ENCODE assay signal across 29 cellular contexts in the genomic region with DNA sequence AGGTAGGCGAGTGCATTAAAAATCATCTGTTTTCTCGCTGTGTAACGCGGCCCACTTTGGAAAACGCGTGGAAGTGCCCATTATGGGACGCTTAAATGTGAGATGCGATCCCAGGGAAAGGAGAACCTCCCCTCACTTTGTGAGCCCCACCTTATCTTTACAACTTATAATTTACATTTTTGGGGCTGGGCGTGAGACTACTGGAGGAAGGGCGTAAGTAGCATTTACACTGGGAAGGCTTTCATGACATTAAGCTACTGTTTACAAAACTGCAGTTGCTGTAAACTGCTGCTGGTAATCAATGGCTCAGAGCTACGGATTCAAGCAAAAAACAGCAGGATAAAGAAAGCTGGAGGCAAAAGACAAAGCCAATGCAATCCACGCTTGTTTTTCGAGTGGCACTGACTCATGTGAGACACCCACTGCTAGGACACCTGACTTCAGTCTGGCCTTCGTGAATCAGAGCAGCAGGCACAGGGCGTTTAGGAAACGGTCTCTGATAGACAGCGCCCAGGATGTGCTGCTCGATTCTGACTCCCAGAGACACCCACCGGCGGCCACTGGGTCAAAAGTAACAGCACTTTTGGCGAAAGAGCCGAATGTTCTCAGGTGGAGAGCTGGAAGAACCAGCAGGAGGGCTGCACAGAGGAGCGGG.
"Had no signal": no experiment of that assay in that cellular context is flagged by ENCODE, and none has a peak within 500 bp of the region (broad histone marks: within the 10 kb centered on the region; RNA-seq: fewer than 3 reads in every experiment).

No MANE protein-coding gene starts in this region.

- H3K27ac ChIP-seq: colonic mucosa, esophagus muscularis mucosa, heart left ventricle, lower lobe of right lung, prostate gland, right atrium auricular region, stomach, thyroid gland, vagina had no signal

- H3K27ac Mint-ChIP-seq: dendritic cell treated with granulocyte-macrophage colony-stimulating factor and Interleukin-4, amounts not matched to agents 40 ng/mL and 50 ng/mL, for 4 days; immature natural killer cell; natural killer cell treated with Interleukin-12 subunit alpha and Interleukin-12 subunit beta and Interleukin-15 and Interleukin-18, amount 100 ng/mL, for 72 hours had no signal

- H3K27me3 ChIP-seq: colonic mucosa, heart left ventricle, right atrium auricular region, thyroid gland, vagina had no signal

- DNase-seq: colonic mucosa; effector CD8-positive, alpha-beta T cell; foreskin melanocyte; heart left ventricle; hippocampal formation; immature natural killer cell; islet precursor cell; kidney glomerular epithelial cell; left ventricle myocardium superior; lower lobe of right lung; naive B cell; nucleus accumbens; stimulated activated CD4-positive, alpha-beta T cell treated with anti-CD3 and anti-CD28 coated beads, Interleukin-12 subunit alpha, Interleukin-12 subunit beta, amount 100 ng/mL, for 4 hours; stimulated activated CD4-positive, alpha-beta T cell treated with anti-CD3 and anti-CD28 coated beads, Interleukin-1b, Interleukin-23, amount 100 ng/mL, for 48 hours; stimulated activated CD4-positive, alpha-beta T cell treated with anti-CD3 and anti-CD28 coated beads, Interleukin-4, amount 100 ng/mL, for 1 hour; stimulated activated CD8-positive, alpha-beta memory T cell treated with anti-CD3 and anti-CD28 coated beads, Interleukin-4, amount 100 ng/mL, for 48 hours; stimulated activated naive CD4-positive, alpha-beta T cell treated with Interleukin-2 at 50 U/mL for 16 hours; stomach; thyroid gland; trophoblast cell had no signal

- H3K4me1 ChIP-seq: colonic mucosa, lower lobe of right lung, stomach, vagina had no signal

- H3K4me3 Mint-ChIP-seq: dendritic cell treated with granulocyte-macrophage colony-stimulating factor and Interleukin-4, amounts not matched to agents 40 ng/mL and 50 ng/mL, for 4 days; immature natural killer cell; naive B cell; natural killer cell treated with Interleukin-12 subunit alpha and Interleukin-12 subunit beta and Interleukin-15 and Interleukin-18, amount 100 ng/mL, for 72 hours; neural crest cell had no signal

- ATAC-seq: heart left ventricle; left ventricle myocardium superior; lower lobe of right lung; natural killer cell treated with Interleukin-12 subunit alpha and Interleukin-12 subunit beta and Interleukin-15 and Interleukin-18, amount 100 ng/mL, for 72 hours; sciatic nerve had no signal

- H3K27me3 Mint-ChIP-seq: dendritic cell treated with granulocyte-macrophage colony-stimulating factor and Interleukin-4, amounts not matched to agents 40 ng/mL and 50 ng/mL, for 4 days had no signal

- H3K9me3 Mint-ChIP-seq: dendritic cell treated with granulocyte-macrophage colony-stimulating factor and Interleukin-4, amounts not matched to agents 40 ng/mL and 50 ng/mL, for 4 days; naive B cell; natural killer cell treated with Interleukin-12 subunit alpha and Interleukin-12 subunit beta and Interleukin-15 and Interleukin-18, amount 100 ng/mL, for 72 hours; neural crest cell had no signal

- H3K4me3 ChIP-seq: colonic mucosa, esophagus muscularis mucosa, heart left ventricle, lower lobe of right lung, prostate gland, right atrium auricular region, smooth muscle cell, stomach, thyroid gland, vagina had no signal

- H3K36me3 ChIP-seq: colonic mucosa, esophagus muscularis mucosa, heart left ventricle, prostate gland, right atrium auricular region had no signal

- H3K36me3 Mint-ChIP-seq: immature natural killer cell; natural killer cell treated with Interleukin-12 subunit alpha and Interleukin-12 subunit beta and Interleukin-15 and Interleukin-18, amount 100 ng/mL, for 72 hours had no signal

- H3K4me1 Mint-ChIP-seq: immature natural killer cell had no signal

- H3K9me3 ChIP-seq: colonic mucosa, esophagus muscularis mucosa, heart left ventricle, lower lobe of right lung, prostate gland, right atrium auricular region, stomach, thyroid gland, vagina had no signal
